Comparison of ENCODE assay signal across 16 cellular contexts in the genomic region with DNA sequence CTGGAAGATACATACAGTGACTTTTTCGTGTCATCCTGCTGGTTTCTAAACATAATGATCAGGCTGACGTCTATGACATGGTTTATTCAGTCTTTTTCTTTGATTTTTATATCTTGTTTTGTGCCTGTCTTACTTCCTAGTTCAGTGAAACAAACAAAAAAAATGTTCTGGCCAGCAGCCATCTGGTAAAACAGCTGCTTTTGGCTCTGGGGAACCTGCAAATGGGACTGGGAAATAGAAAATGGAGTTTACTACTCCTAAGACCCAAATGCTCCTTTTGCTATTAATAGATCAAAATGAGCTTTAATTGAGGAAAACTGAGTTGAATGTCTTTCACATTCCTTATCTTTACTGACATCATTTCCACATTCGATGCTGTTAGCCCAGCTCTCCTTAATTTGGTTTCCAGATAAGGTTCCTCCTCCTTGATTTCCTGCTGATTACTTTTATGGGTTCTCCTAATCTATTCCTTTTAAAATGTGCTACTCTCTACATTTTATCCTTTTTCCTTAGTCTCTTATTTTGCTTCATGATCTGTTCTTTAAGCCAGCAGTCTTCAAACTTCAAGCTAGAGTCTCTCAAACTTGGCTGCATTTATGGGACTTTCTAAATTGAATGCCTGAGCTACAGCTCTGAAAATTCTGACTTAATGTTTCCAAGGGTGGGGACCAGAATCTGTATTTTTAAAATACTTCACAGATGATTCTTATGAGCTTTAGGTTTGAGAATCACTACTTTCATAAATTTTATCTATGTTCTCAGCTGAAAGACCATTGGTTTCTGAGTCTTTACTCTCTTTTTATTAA.
DNase-seq lines count a peak whose midpoint lies in the region; ATAC-seq and TF ChIP-seq lines count a peak whose summit lies in the region.
"Had no signal": no experiment of that assay in that cellular context is flagged by ENCODE, and none has a peak within 500 bp of the region (broad histone marks: within the 10 kb centered on the region; RNA-seq: fewer than 3 reads in every experiment).

No MANE protein-coding gene starts in this region.

- peak; percentile 45 for DNase-seq in astrocyte of the spinal cord (ENCODE audit: low read depth, low spot score)
- DNase-seq in heart left ventricle, result peak in 3 of 5 donors; percentile 29 to 66 (median 52)
- no peak for DNase-seq in gastrocnemius medialis
- no peak for DNase-seq in KBM-7
- no peak for DNase-seq in nephron progenitor cell
- DNase-seq: activated CD4-positive, alpha-beta T cell treated with anti-CD3 and anti-CD28 coated beads for 36 hours; C1 segment of cervical spinal cord; DND-41; endodermal cell; NCI-H1092 treated with DMSO at 0.1 percent for 48 hours; stimulated activated CD4-positive, alpha-beta T cell treated with anti-CD3 and anti-CD28 coated beads, Interleukin-4, amount 100 ng/mL, for 1 hour had no signal

- TF ChIP-seq CTCF in Loucy (conservative IDR thresholded peaks at IDR 0.05; ENCODE audit: low read length) (no peak), astrocyte of the spinal cord (IDR thresholded peaks at IDR 0.05; ENCODE audit: low read depth, low read length) (no peak), heart left ventricle (IDR thresholded peaks at IDR 0.05) (no peak), gastrocnemius medialis (IDR thresholded peaks at IDR 0.05 in 4 of 5, conservative IDR thresholded peaks at IDR 0.05 in 1 of 5) (no peak), nephron progenitor cell (IDR thresholded peaks at IDR 0.05) (no peak)

- in situ Hi-C loops in astrocyte of the spinal cord (cut with HindIII; ENCODE audit: low sequenced_read_pairs), result no loop called here
- in situ Hi-C loops in gastrocnemius medialis (cut with MboI; ENCODE audit: low sequenced_read_pairs in 4 of 4), result no loop called here
- in situ Hi-C loops in KBM-7 (cut with MboI; ENCODE audit: low pct_unique_long_range_greater_than_20kb, low sequenced_read_pairs), result no loop called here

- H3K36me3 Mint-ChIP-seq in nephron progenitor cell (ENCODE audit: low read depth), result no peaks in the 10 kb centered on the region
- H3K36me3 Mint-ChIP-seq: stimulated activated effector memory CD8-positive, alpha-beta T cell treated with anti-CD3 and anti-CD28 coated beads, Interleukin-12 subunit alpha, Interleukin-12 subunit beta, amount 100 ng/mL, for 72 hours had no signal

- H3K36me3 ChIP-seq in Loucy (ENCODE audit: insufficient read depth, low read length), result no peaks in the 10 kb centered on the region
- H3K36me3 ChIP-seq in heart left ventricle, result no peaks in the 10 kb centered on the region
- no peaks in the 10 kb centered on the region for H3K36me3 ChIP-seq in gastrocnemius medialis

- H3K79me2 ChIP-seq in Loucy (ENCODE audit: insufficient read depth, low read length), result no peaks in the 10 kb centered on the region

- peak overlapping the region; percentile 59 for H2AFZ ChIP-seq in Loucy (ENCODE audit: low read length)

- H3K9me3 Mint-ChIP-seq in nephron progenitor cell, result no peaks in the 10 kb centered on the region

- no peaks in the 10 kb centered on the region for H3K9me2 ChIP-seq in Loucy (replicated peaks; ENCODE audit: low read depth, low read length)

- peaks cover 8% of the 10 kb centered on the region for H3K4me1 ChIP-seq in Loucy (ENCODE audit: insufficient read depth, low read length, poor library complexity, severe bottlenecking)
- H3K4me1 ChIP-seq in heart left ventricle, result peaks cover 0 to 21% (median 4%) of the 10 kb centered on the region in 12 donors
- H3K4me1 ChIP-seq in gastrocnemius medialis, result peaks cover 0 to 7% of the 10 kb centered on the region in 2 donors

- H3K4me3 ChIP-seq in Loucy (ENCODE audit: low read length, poor library complexity, severe bottlenecking) (peak overlapping the region; percentile 1), astrocyte of the spinal cord (ENCODE audit: low read depth, low read length) (no peak overlapping the region), heart left ventricle (peak overlapping the region in 1 of 12 donors; percentile 22), gastrocnemius medialis (no peak overlapping the region)

- H3K27me3 Mint-ChIP-seq in nephron progenitor cell (ENCODE audit: low read depth, poor library complexity), result no peaks in the 10 kb centered on the region

- no peak overlapping the region for H3K27ac Mint-ChIP-seq in nephron progenitor cell
- H3K27ac Mint-ChIP-seq: activated CD4-positive, alpha-beta T cell treated with anti-CD3 and anti-CD28 coated beads for 36 hours; endodermal cell; stimulated activated effector memory CD8-positive, alpha-beta T cell treated with anti-CD3 and anti-CD28 coated beads, Interleukin-12 subunit alpha, Interleukin-12 subunit beta, amount 100 ng/mL, for 72 hours had no signal

- H3K9me3 ChIP-seq in Loucy (ENCODE audit: insufficient read depth, low read depth, low read length) (no peaks in the 10 kb centered on the region), heart left ventricle (no peaks in the 10 kb centered on the region), gastrocnemius medialis (no peaks in the 10 kb centered on the region)

- H3K9ac ChIP-seq in Loucy (ENCODE audit: low read depth, low read length, poor library complexity, severe bottlenecking), result no peak overlapping the region

- H3K4me1 Mint-ChIP-seq in nephron progenitor cell, result peaks cover 6% of the 10 kb centered on the region
- H3K4me1 Mint-ChIP-seq: activated CD4-positive, alpha-beta T cell treated with anti-CD3 and anti-CD28 coated beads for 36 hours; stimulated activated effector memory CD8-positive, alpha-beta T cell treated with anti-CD3 and anti-CD28 coated beads, Interleukin-12 subunit alpha, Interleukin-12 subunit beta, amount 100 ng/mL, for 72 hours had no signal

- intact Hi-C loops in heart left ventricle (cut with DNase I) (no loop called here), gastrocnemius medialis (cut with DNase I; ENCODE audit: low total_unique reads) (no loop called here)

- no peaks in the 10 kb centered on the region for H3F3A ChIP-seq in Loucy (ENCODE audit: low read depth)

- H3K4me3 Mint-ChIP-seq in nephron progenitor cell, result no peak overlapping the region
- H3K4me3 Mint-ChIP-seq: activated CD4-positive, alpha-beta T cell treated with anti-CD3 and anti-CD28 coated beads for 36 hours; endodermal cell; stimulated activated effector memory CD8-positive, alpha-beta T cell treated with anti-CD3 and anti-CD28 coated beads, Interleukin-12 subunit alpha, Interleukin-12 subunit beta, amount 100 ng/mL, for 72 hours had no signal

- no peaks in the 10 kb centered on the region for H4K20me1 ChIP-seq in Loucy (ENCODE audit: insufficient read depth, low read length, poor library complexity, severe bottlenecking)

- H3K27ac ChIP-seq in heart left ventricle (peak overlapping the region in 11 of 12 donors; percentile 13 to 82 (median 58)), gastrocnemius medialis (peak overlapping the region; percentile 34 to 44 (median 38))

- H3K27me3 ChIP-seq in Loucy (ENCODE audit: insufficient read depth, low read length, poor library complexity, severe bottlenecking), result no peaks in the 10 kb centered on the region
- no peaks in the 10 kb centered on the region for H3K27me3 ChIP-seq in heart left ventricle
- no peaks in the 10 kb centered on the region for H3K27me3 ChIP-seq in gastrocnemius medialis

- ATAC-seq in heart left ventricle (peak in 3 of 4 donors; percentile 47 to 56 (median 53)), gastrocnemius medialis (no peak), GM21367 (IDR thresholded peaks at IDR 0.05; ENCODE audit: unreplicated experiment) (no peak), GM19467 (IDR thresholded peaks at IDR 0.05; ENCODE audit: unreplicated experiment) (no peak)
- ATAC-seq: activated CD4-positive, alpha-beta T cell treated with anti-CD3 and anti-CD28 coated beads for 36 hours; HepG2; stimulated activated effector memory CD8-positive, alpha-beta T cell treated with anti-CD3 and anti-CD28 coated beads, Interleukin-12 subunit alpha, Interleukin-12 subunit beta, amount 100 ng/mL, for 72 hours had no signal

- no peak for TF ChIP-seq POLR2A in heart left ventricle (IDR thresholded peaks at IDR 0.05)
- no peak for TF ChIP-seq POLR2A in gastrocnemius medialis (IDR thresholded peaks at IDR 0.05)

- peak overlapping the region; percentile 38 for H3K4me2 ChIP-seq in Loucy (ENCODE audit: low read depth, low read length, poor library complexity, severe bottlenecking)

- 20 to 37% (median 30%) methylated on average over 3 of the region's 3 CpGs for WGBS in heart left ventricle, 4 donors

Comparison
In these comparisons a context has a peak if more than half of its experiments do, and no peak if none do; other contexts are left out.
1. DNase-seq: peak in astrocyte of the spinal cord (single experiment) and heart left ventricle (3 of 5); none in gastrocnemius medialis (0 of 2), KBM-7 (single experiment) and nephron progenitor cell (single experiment).
2. ATAC-seq: peak in heart left ventricle (3 of 4); none in gastrocnemius medialis (0 of 2), GM21367 (single experiment) and GM19467 (single experiment).